ENCODE assay signal across 24 cellular contexts in genomic region chr2:75041226-75041625, GRCh38.
"Had no signal": no experiment of that assay in that cellular context is flagged by ENCODE, and none has a peak within 500 bp of the region (broad histone marks: within the 10 kb centered on the region; RNA-seq: fewer than 3 reads in every experiment).

No MANE protein-coding gene starts in this region.

- H3K9me3 Mint-ChIP-seq: natural killer cell treated with Interleukin-12 subunit alpha and Interleukin-12 subunit beta and Interleukin-15 and Interleukin-18, amount 100 ng/mL, for 72 hours; type B pancreatic cell had no signal

- H3K4me2 ChIP-seq: smooth muscle cell had no signal

- DNase-seq: cortex of kidney; dorsolateral prefrontal cortex; effector CD8-positive, alpha-beta T cell; glutamatergic neuron; hippocampal formation; kidney glomerular epithelial cell; mesenchymal stem cell; midbrain; occipital lobe; pancreas; right cardiac atrium; stimulated activated CD4-positive, alpha-beta T cell treated with anti-CD3 and anti-CD28 coated beads, Interleukin-2, amount 100 ng/mL, for 48 hours; stimulated activated naive CD4-positive, alpha-beta T cell treated with Interleukin-2 at 50 U/mL for 16 hours; thyroid gland had no signal

- H3K27me3 ChIP-seq: dorsolateral prefrontal cortex, gastroesophageal sphincter, pancreas, suprapubic skin, thyroid gland, vagina had no signal

- ATAC-seq: esophagus mucosa; left lobe of liver; natural killer cell treated with Interleukin-12 subunit alpha and Interleukin-12 subunit beta and Interleukin-15 and Interleukin-18, amount 100 ng/mL, for 72 hours; pancreas had no signal

- H3K4me3 ChIP-seq: dorsolateral prefrontal cortex, gastroesophageal sphincter, lung, pancreas, smooth muscle cell, suprapubic skin, thyroid gland had no signal

- H3K27me3 Mint-ChIP-seq: natural killer cell treated with Interleukin-12 subunit alpha and Interleukin-12 subunit beta and Interleukin-15 and Interleukin-18, amount 100 ng/mL, for 72 hours; progenitor cell of endocrine pancreas had no signal

- H3K9me3 ChIP-seq: gastroesophageal sphincter, pancreas, suprapubic skin, thyroid gland, vagina had no signal

- H3K4me3 Mint-ChIP-seq: natural killer cell treated with Interleukin-12 subunit alpha and Interleukin-12 subunit beta and Interleukin-15 and Interleukin-18, amount 100 ng/mL, for 72 hours; type B pancreatic cell had no signal

- H3K27ac ChIP-seq: pancreas, suprapubic skin, vagina had no signal

- H3K4me1 ChIP-seq: pancreas had no signal

- H3K36me3 ChIP-seq: gastroesophageal sphincter, pancreas, suprapubic skin, thyroid gland, vagina had no signal

- H3K36me3 Mint-ChIP-seq: natural killer cell treated with Interleukin-12 subunit alpha and Interleukin-12 subunit beta and Interleukin-15 and Interleukin-18, amount 100 ng/mL, for 72 hours; type B pancreatic cell had no signal

- H3K27ac Mint-ChIP-seq: natural killer cell treated with Interleukin-12 subunit alpha and Interleukin-12 subunit beta and Interleukin-15 and Interleukin-18, amount 100 ng/mL, for 72 hours; progenitor cell of endocrine pancreas; type B pancreatic cell had no signal
